16 cellular contexts compared by ENCODE assay signal in genomic region chr4:142040043-142040442, GRCh38.
DNase-seq lines count a peak whose midpoint lies in the region; ATAC-seq and TF ChIP-seq lines count a peak whose summit lies in the region.
"Had no signal": no experiment of that assay in that cellular context is flagged by ENCODE, and none has a peak within 500 bp of the region (broad histone marks: within the 10 kb centered on the region; RNA-seq: fewer than 3 reads in every experiment).

No MANE protein-coding gene starts in this region.

- 47 to 66% methylated on average over 3 of the region's 3 CpGs for WGBS in endodermal cell (ENCODE audit: insufficient coverage in 1 of 2, insufficient read length in 1 of 2), 2 experiments

- H3K27me3 Mint-ChIP-seq in activated naive CD4-positive, alpha-beta T cell treated with anti-CD3 and anti-CD28 coated beads, Interleukin-2, amount 50 U/mL, for 24 hours = no peaks in the 10 kb centered on the region
- no peaks in the 10 kb centered on the region for H3K27me3 Mint-ChIP-seq in endodermal cell (ENCODE audit: insufficient read depth)
- H3K27me3 Mint-ChIP-seq: activated B cell treated with CpG ODN at 0.5 μM for 24 hours; activated CD4-positive, alpha-beta memory T cell treated with anti-CD3 and anti-CD28 coated beads for 36 hours had no signal

- H3K27ac ChIP-seq in endodermal cell (ENCODE audit: low read depth, low read length) (no peak overlapping the region), ascending aorta (no peak overlapping the region)
- H3K27ac ChIP-seq: hepatocyte, KMS-11 had no signal

- intact Hi-C loops in ascending aorta (cut with DNase I) = no loop called here

- H3K36me3 Mint-ChIP-seq in activated naive CD4-positive, alpha-beta T cell treated with anti-CD3 and anti-CD28 coated beads, Interleukin-2, amount 50 U/mL, for 24 hours = peaks cover 18% of the 10 kb centered on the region
- peaks cover 0 to 6% of the 10 kb centered on the region in 2 donors for H3K36me3 Mint-ChIP-seq in activated naive CD4-positive, alpha-beta T cell treated with anti-CD3 and anti-CD28 coated beads, Interleukin-2, amount 50 U/mL, for 72 hours
- no peaks in the 10 kb centered on the region for H3K36me3 Mint-ChIP-seq in endodermal cell (ENCODE audit: low read depth)
- H3K36me3 Mint-ChIP-seq: CD14-positive monocyte had no signal

- H3K27me3 ChIP-seq in endodermal cell (ENCODE audit: control insufficient read depth, insufficient read depth, low read length, poor library complexity, severe bottlenecking) (no peaks in the 10 kb centered on the region), ascending aorta (no peaks in the 10 kb centered on the region)
- H3K27me3 ChIP-seq: hepatocyte had no signal

- DNase-seq in activated naive CD4-positive, alpha-beta T cell treated with anti-CD3 and anti-CD28 coated beads, Interleukin-2, amount 50 U/mL, for 72 hours (ENCODE audit: low spot score in 2 of 2) = no peak
- DNase-seq in LNCaP clone FGC (ENCODE audit: low read depth) = no peak
- DNase-seq in endodermal cell = peak; percentile 58
- no peak for DNase-seq in midbrain (lab: John Stamatoyannopoulos, UW)
- no peak for DNase-seq in ascending aorta (ENCODE audit: low spot score in 2 of 2)
- DNase-seq: activated B cell treated with CpG ODN at 0.5 μM for 24 hours; activated CD4-positive, alpha-beta memory T cell treated with anti-CD3 and anti-CD28 coated beads for 36 hours; activated naive CD4-positive, alpha-beta T cell; NCI-H187; NCI-H748 treated with DMSO at 0.1 percent for 48 hours; T-helper 9 cell had no signal

- H3K9me3 Mint-ChIP-seq in activated naive CD4-positive, alpha-beta T cell treated with anti-CD3 and anti-CD28 coated beads, Interleukin-2, amount 50 U/mL, for 24 hours = no peaks in the 10 kb centered on the region
- H3K9me3 Mint-ChIP-seq in activated naive CD4-positive, alpha-beta T cell treated with anti-CD3 and anti-CD28 coated beads, Interleukin-2, amount 50 U/mL, for 72 hours = no peaks in the 10 kb centered on the region
- H3K9me3 Mint-ChIP-seq in endodermal cell = no peaks in the 10 kb centered on the region
- H3K9me3 Mint-ChIP-seq: activated B cell treated with CpG ODN at 0.5 μM for 24 hours; activated CD4-positive, alpha-beta memory T cell treated with anti-CD3 and anti-CD28 coated beads for 36 hours; CD14-positive monocyte had no signal

- H3K36me3 ChIP-seq in endodermal cell (ENCODE audit: control insufficient read depth, insufficient read depth, low read length) (no peaks in the 10 kb centered on the region), ascending aorta (no peaks in the 10 kb centered on the region)

- H3K4me1 ChIP-seq in endodermal cell (ENCODE audit: control insufficient read depth, insufficient read depth, low read length) = no peaks in the 10 kb centered on the region
- H3K4me1 ChIP-seq in ascending aorta = no peaks in the 10 kb centered on the region

- no peak for ATAC-seq in activated naive CD4-positive, alpha-beta T cell treated with anti-CD3 and anti-CD28 coated beads, Interleukin-2, amount 50 U/mL, for 72 hours
- no peak for ATAC-seq in HG03108 (IDR thresholded peaks at IDR 0.05; ENCODE audit: unreplicated experiment)

- no peaks in the 10 kb centered on the region for H3K9me3 ChIP-seq in endodermal cell (ENCODE audit: control insufficient read depth, low read length)
- H3K9me3 ChIP-seq in ascending aorta = no peaks in the 10 kb centered on the region

- peaks cover 49% of the 10 kb centered on the region for H3K4me1 Mint-ChIP-seq in activated naive CD4-positive, alpha-beta T cell treated with anti-CD3 and anti-CD28 coated beads, Interleukin-2, amount 50 U/mL, for 24 hours
- no peaks in the 10 kb centered on the region for H3K4me1 Mint-ChIP-seq in endodermal cell
- H3K4me1 Mint-ChIP-seq: activated B cell treated with CpG ODN at 0.5 μM for 24 hours, CD14-positive monocyte had no signal

- H3K4me3 Mint-ChIP-seq in activated naive CD4-positive, alpha-beta T cell treated with anti-CD3 and anti-CD28 coated beads, Interleukin-2, amount 50 U/mL, for 24 hours = no peak overlapping the region
- H3K4me3 Mint-ChIP-seq in endodermal cell = no peak overlapping the region
- H3K4me3 Mint-ChIP-seq: activated B cell treated with CpG ODN at 0.5 μM for 24 hours; activated CD4-positive, alpha-beta memory T cell treated with anti-CD3 and anti-CD28 coated beads for 36 hours; CD14-positive monocyte had no signal

- H3K4me3 ChIP-seq in LNCaP clone FGC (ENCODE audit: low read depth, low read length) (no peak overlapping the region), endodermal cell (ENCODE audit: low read length) (no peak overlapping the region), ascending aorta (no peak overlapping the region)
- H3K4me3 ChIP-seq: hepatocyte had no signal

- H3K9ac ChIP-seq in endodermal cell (ENCODE audit: extremely low read depth, low read length, poor library complexity, severe bottlenecking) = no peak overlapping the region
- H3K9ac ChIP-seq: KMS-11 had no signal

- 0 out of 2 replicates have a peak, but pooled peaks have one; percentile 11 for TF ChIP-seq CTCF in LNCaP clone FGC (IDR thresholded peaks at IDR 0.05; ENCODE audit: control insufficient read depth, extremely low read depth, insufficient read depth)
- TF ChIP-seq CTCF in endodermal cell (conservative IDR thresholded peaks at IDR 0.05) = peak; percentile 42
- no peak for TF ChIP-seq CTCF in ascending aorta (IDR thresholded peaks at IDR 0.05)

- H3K27ac Mint-ChIP-seq in activated naive CD4-positive, alpha-beta T cell treated with anti-CD3 and anti-CD28 coated beads, Interleukin-2, amount 50 U/mL, for 24 hours = peak overlapping the region; percentile 20
- no peak overlapping the region for H3K27ac Mint-ChIP-seq in activated naive CD4-positive, alpha-beta T cell treated with anti-CD3 and anti-CD28 coated beads, Interleukin-2, amount 50 U/mL, for 72 hours
- no peak overlapping the region for H3K27ac Mint-ChIP-seq in endodermal cell
- H3K27ac Mint-ChIP-seq: activated B cell treated with CpG ODN at 0.5 μM for 24 hours; activated CD4-positive, alpha-beta memory T cell treated with anti-CD3 and anti-CD28 coated beads for 36 hours; CD14-positive monocyte had no signal

Comparison
In these comparisons a context has a peak if more than half of its experiments do, and no peak if none do; other contexts are left out.
1. CTCF ChIP-seq: peak in LNCaP clone FGC (single experiment) and endodermal cell (single experiment); none in ascending aorta (0 of 3).